ENCODE assay signal across 25 cellular contexts in genomic region chr9:7938092-7938491, GRCh38.
"Had no signal": no experiment of that assay in that cellular context is flagged by ENCODE, and none has a peak within 500 bp of the region (broad histone marks: within the 10 kb centered on the region; RNA-seq: fewer than 3 reads in every experiment).

No MANE protein-coding gene starts in this region.

- ATAC-seq: activated CD8-positive, alpha-beta T cell treated with anti-CD3 and anti-CD28 coated beads for 36 hours; activated T-cell treated with anti-CD3 and anti-CD28 coated beads, Interleukin-2, amount 50 U/mL, for 4 hours; activated T-helper 17 cell treated with anti-CD3 and anti-CD28 coated beads, Interleukin-2, amount 50 U/mL, for 72 hours; foreskin keratinocyte; gastroesophageal sphincter; heart right ventricle had no signal

- H3K27me3 Mint-ChIP-seq: activated CD8-positive, alpha-beta T cell treated with anti-CD3 and anti-CD28 coated beads for 36 hours; activated naive CD8-positive, alpha-beta T cell; activated T-helper 17 cell treated with anti-CD3 and anti-CD28 coated beads, Interleukin-2, amount 50 U/mL, for 72 hours; central memory CD8-positive, alpha-beta T cell had no signal

- H3K4me3 ChIP-seq: esophagus muscularis mucosa, gastroesophageal sphincter, heart right ventricle had no signal

- H3K4me1 Mint-ChIP-seq: endodermal cell had no signal

- H3K4me1 ChIP-seq: foreskin keratinocyte had no signal

- H3K36me3 ChIP-seq: brain microvascular endothelial cell, esophagus muscularis mucosa, gastroesophageal sphincter, heart right ventricle had no signal

- H3K27ac Mint-ChIP-seq: activated CD8-positive, alpha-beta T cell treated with anti-CD3 and anti-CD28 coated beads for 36 hours; activated naive CD8-positive, alpha-beta T cell; activated T-helper 17 cell treated with anti-CD3 and anti-CD28 coated beads, Interleukin-2, amount 50 U/mL, for 72 hours; endodermal cell had no signal

- H3K4me3 Mint-ChIP-seq: activated CD8-positive, alpha-beta T cell treated with anti-CD3 and anti-CD28 coated beads for 36 hours; activated naive CD8-positive, alpha-beta T cell; activated T-cell treated with anti-CD3 and anti-CD28 coated beads, Interleukin-2, amount 50 U/mL, for 4 hours; activated T-helper 17 cell treated with anti-CD3 and anti-CD28 coated beads, Interleukin-2, amount 50 U/mL, for 72 hours; central memory CD8-positive, alpha-beta T cell; endodermal cell had no signal

- H3K27me3 ChIP-seq: brain microvascular endothelial cell, esophagus muscularis mucosa, foreskin keratinocyte, gastroesophageal sphincter, heart right ventricle had no signal

- H3K27ac ChIP-seq: brain microvascular endothelial cell, esophagus muscularis mucosa, foreskin keratinocyte, gastroesophageal sphincter, heart right ventricle had no signal

- DNase-seq: activated CD4-positive, alpha-beta T cell treated with anti-CD3 and anti-CD28 coated beads for 1 hour; activated CD4-positive, alpha-beta T cell treated with anti-CD3 and anti-CD28 coated beads for 4 hours; activated CD4-positive, alpha-beta T cell treated with anti-CD3 and anti-CD28 coated beads, Interleukin-2, amount 50 U/mL, for 1 hour; activated CD4-positive, alpha-beta T cell treated with anti-CD3 and anti-CD28 coated beads, Interleukin-2, amount 50 U/mL, for 48 hours; activated CD4-positive, CD25-positive, alpha-beta regulatory T cell; activated CD8-positive, alpha-beta memory T cell treated with anti-CD3 and anti-CD28 coated beads for 24 hours; activated CD8-positive, alpha-beta T cell treated with anti-CD3 and anti-CD28 coated beads for 36 hours; activated effector memory CD4-positive, alpha-beta T cell treated with Interleukin-2 at 50 U/mL for 16 hours; activated gamma-delta T cell treated with Interleukin-2 at 50 U/mL for 16 hours; activated naive CD4-positive, alpha-beta T cell treated with anti-CD3 and anti-CD28 coated beads, Interleukin-2, amount 50 U/mL, for 16 hours; activated naive CD4-positive, alpha-beta T cell treated with Interleukin-2 at 50 U/mL for 16 hours; activated T-cell treated with anti-CD3 and anti-CD28 coated beads, Interleukin-2, amount 50 U/mL, for 4 hours; amniotic stem cell; anterior cingulate cortex; brain microvascular endothelial cell; effector CD8-positive, alpha-beta T cell; endodermal cell; foreskin keratinocyte; heart right ventricle; T-helper 2 cell had no signal
